13 cellular contexts compared by ENCODE assay signal in the genomic region with DNA sequence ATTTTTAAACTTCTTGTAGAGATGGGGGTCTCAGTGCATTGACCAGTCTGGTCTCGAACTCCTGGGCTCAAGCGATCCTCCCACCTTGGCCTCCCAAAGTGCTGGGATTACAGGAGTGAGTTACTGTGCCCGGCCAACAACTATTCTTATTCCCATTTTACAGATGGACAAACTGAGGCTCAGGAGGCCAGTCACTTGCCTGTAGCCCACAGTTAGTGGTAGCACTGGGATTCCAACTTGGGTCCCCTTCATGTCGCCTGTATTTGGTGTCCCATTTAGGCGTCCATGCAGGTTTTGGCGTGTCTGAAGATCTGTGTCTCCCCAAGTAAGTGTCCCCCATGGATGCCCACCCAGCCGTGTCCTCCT. TPM values are rescaled to one million over a fixed set of nuclear protein-coding genes. Genes with fewer than 3 reads are reported as not detected.
DNase-seq lines count a peak whose midpoint lies in the region; ATAC-seq and TF ChIP-seq lines count a peak whose summit lies in the region.
"Had no signal": no experiment of that assay in that cellular context is flagged by ENCODE, and none has a peak within 500 bp of the region (broad histone marks: within the 10 kb centered on the region; RNA-seq: fewer than 3 reads in every experiment).

No MANE protein-coding gene starts in this region.

- no peaks in the 10 kb centered on the region for H3K4me1 Mint-ChIP-seq in activated T-helper 17 cell treated with anti-CD3 and anti-CD28 coated beads, Interleukin-2, amount 50 U/mL, for 72 hours

- CTCF ChIA-PET in AG04449 (lab: Yijun Ruan, JAX) = interaction anchor here (1.0 to 2.2 kb wide), 7 partner anchors 9 to 91 kb away, joined by 3 to 8 read pairs (median 3); no protein-coding TSS in a partner anchor

- H3K4me3 ChIP-seq in AG04449 (ENCODE audit: low read depth, low read length) (peak overlapping the region; percentile 90), fibroblast of the aortic adventitia (ENCODE audit: low read depth, low read length) (peak overlapping the region; percentile 94), ovary (peak overlapping the region; percentile 97)
- H3K4me3 ChIP-seq: BLaER1 treated with 17β-estradiol and CSF1 and Interleukin-3, amounts not matched to agents 10 nM and 100 nM had no signal

- H3K4me1 ChIP-seq in ovary (ENCODE audit: insufficient read depth) = peaks cover 4% of the 10 kb centered on the region

- no peaks in the 10 kb centered on the region for H3K9me3 Mint-ChIP-seq in activated T-helper 17 cell treated with anti-CD3 and anti-CD28 coated beads, Interleukin-2, amount 50 U/mL, for 72 hours

- no peak for ATAC-seq in activated T-helper 17 cell treated with anti-CD3 and anti-CD28 coated beads, Interleukin-2, amount 50 U/mL, for 72 hours (replicated peaks)
- ATAC-seq in GM18873 (IDR thresholded peaks at IDR 0.05; ENCODE audit: low FRiP score, unreplicated experiment) = no peak
- ATAC-seq in HG03342 (IDR thresholded peaks at IDR 0.05; ENCODE audit: unreplicated experiment) = no peak
- no peak for ATAC-seq in HG02588 (IDR thresholded peaks at IDR 0.05; ENCODE audit: unreplicated experiment)

- TF ChIP-seq EP300 in ovary (IDR thresholded peaks at IDR 0.05) = no peak

- peaks cover 37% of the 10 kb centered on the region for H3K27me3 Mint-ChIP-seq in activated T-helper 17 cell treated with anti-CD3 and anti-CD28 coated beads, Interleukin-2, amount 50 U/mL, for 72 hours

- H3K27me3 ChIP-seq in ovary = no peaks in the 10 kb centered on the region

- TF ChIP-seq CTCF in AG04449 (IDR thresholded peaks at IDR 0.05; ENCODE audit: insufficient read depth, low read length, missing control alignments) (no peak), fibroblast of the aortic adventitia (IDR thresholded peaks at IDR 0.05; ENCODE audit: insufficient read depth, low read length) (no peak), ovary (IDR thresholded peaks at IDR 0.05) (no peak)

- no peaks in the 10 kb centered on the region for H3K36me3 Mint-ChIP-seq in activated T-helper 17 cell treated with anti-CD3 and anti-CD28 coated beads, Interleukin-2, amount 50 U/mL, for 72 hours (ENCODE audit: low read depth)

- H3K36me3 ChIP-seq in ovary = no peaks in the 10 kb centered on the region
- H3K36me3 ChIP-seq: BLaER1 treated with 17β-estradiol and CSF1 and Interleukin-3, amounts not matched to agents 10 nM and 100 nM had no signal

- 55 to 62% (median 56%) methylated on average over 6 to 7 of the region's 7 CpGs for WGBS in ovary, 3 donors

- peak overlapping the region; percentile 38 for H3K27ac Mint-ChIP-seq in activated T-helper 17 cell treated with anti-CD3 and anti-CD28 coated beads, Interleukin-2, amount 50 U/mL, for 72 hours

- intact Hi-C loops in ovary (cut with DNase I) = loop anchor here in 1 of 4 donors (5.0 kb wide), 1 partner anchor 34 kb away; no protein-coding TSS in a partner anchor

- TF ChIP-seq POLR2A in ovary (IDR thresholded peaks at IDR 0.05) = no peak

- POLR2A ChIA-PET in AG04449 (lab: Yijun Ruan, JAX) = interaction anchor here (0.6 to 2.8 kb wide), 5 partner anchors 9 to 92 kb away, joined by 3 to 17 read pairs (median 4); partner anchors contain the start of genes CCDC97 and HNRNPUL1

- no peaks in the 10 kb centered on the region for H3K9me3 ChIP-seq in ovary
- H3K9me3 ChIP-seq: BLaER1 treated with 17β-estradiol and CSF1 and Interleukin-3, amounts not matched to agents 10 nM and 100 nM had no signal

- H3K4me3 Mint-ChIP-seq in activated T-helper 17 cell treated with anti-CD3 and anti-CD28 coated beads, Interleukin-2, amount 50 U/mL, for 72 hours = no peak overlapping the region

- H3K27ac ChIP-seq in ovary = peak overlapping the region; percentile 90 to 96
- H3K27ac ChIP-seq: BLaER1 treated with 17β-estradiol and CSF1 and Interleukin-3, amounts not matched to agents 10 nM and 100 nM had no signal

- DNase-seq in AG04449 (ENCODE audit: low read depth, low spot score) = no peak
- no peak for DNase-seq in fibroblast of the aortic adventitia (ENCODE audit: low read depth)
- no peak for DNase-seq in ovary
- no peak for DNase-seq in NCI-H446 (lab: John Stamatoyannopoulos, UW)
- DNase-seq: activated CD8-positive, alpha-beta memory T cell treated with anti-CD3 and anti-CD28 coated beads, Interleukin-2, amount 50 U/mL, for 48 hours; effector CD8-positive, alpha-beta T cell; NCI-H2081 treated with DMSO at 0.1 percent for 48 hours had no signal

RNA-seq across cellular contexts. Expression of gene AXL, which starts 0.8 kb away (rescaled TPM):
- total RNA-seq in activated T-helper 17 cell treated with anti-CD3 and anti-CD28 coated beads, Interleukin-2, amount 50 U/mL, for 72 hours = 1 to 10 TPM in 1 of 2 donors, under 1 TPM in 1; 0.04 to 2.3 TPM
- total RNA-seq in fibroblast of the aortic adventitia (ENCODE audit: low replicate concordance) = 121 and 305 TPM in 2 replicates
- 10 to 100 TPM; 24.0 to 67.7 (median 36.1) TPM for total RNA-seq in ovary
- 10 to 100 TPM; 18.1 to 34.7 TPM for polyA plus RNA-seq in ovary

RNA-seq across cellular contexts. Expression of gene CYP2S1, which starts 25.2 kb away (rescaled TPM):
- total RNA-seq in activated T-helper 17 cell treated with anti-CD3 and anti-CD28 coated beads, Interleukin-2, amount 50 U/mL, for 72 hours = under 1 TPM in 1 of 2 donors, not detected in 1; 0.13 TPM
- total RNA-seq in fibroblast of the aortic adventitia (ENCODE audit: low replicate concordance) (0.45 TPM in 1 of 2 replicates, not detected in the other), ovary (1 to 10 TPM in 5 of 7 donors, under 1 TPM in 2; 0.33 to 6.9 (median 1.3) TPM)
- under 1 TPM; 0.15 to 0.40 TPM for polyA plus RNA-seq in ovary
- total RNA-seq: myocyte had no signal

RNA-seq across cellular contexts. Expression of gene HNRNPUL1, which starts 45.9 kb away (rescaled TPM):
- total RNA-seq in activated T-helper 17 cell treated with anti-CD3 and anti-CD28 coated beads, Interleukin-2, amount 50 U/mL, for 72 hours = 100 to 1,000 TPM; 324 to 357 TPM
- total RNA-seq in fibroblast of the aortic adventitia (ENCODE audit: low replicate concordance) (98.4 and 108 TPM in 2 replicates), ovary (100 to 1,000 TPM; 102 to 259 (median 223) TPM)
- polyA plus RNA-seq in ovary = 100 to 1,000 TPM; 144 to 211 TPM

Comparison
In these comparisons a context has a peak if more than half of its experiments do, and no peak if none do; other contexts are left out.
1. RNA of gene AXL, which starts 0.8 kb away (total RNA-seq): 121 to 305 TPM in fibroblast of the aortic adventitia and 24.0 to 67.7 TPM in ovary; 0.04 to 2.3 TPM in activated T-helper 17 cell treated with anti-CD3 and anti-CD28 coated beads, Interleukin-2, amount 50 U/mL, for 72 hours; every median in the first group is over 4 times any median in the second.
2. Peak in every context shown above with its lines, with median percentiles within 50 percentile points of each other: H3K4me3 ChIP-seq.